In the genomic region with DNA sequence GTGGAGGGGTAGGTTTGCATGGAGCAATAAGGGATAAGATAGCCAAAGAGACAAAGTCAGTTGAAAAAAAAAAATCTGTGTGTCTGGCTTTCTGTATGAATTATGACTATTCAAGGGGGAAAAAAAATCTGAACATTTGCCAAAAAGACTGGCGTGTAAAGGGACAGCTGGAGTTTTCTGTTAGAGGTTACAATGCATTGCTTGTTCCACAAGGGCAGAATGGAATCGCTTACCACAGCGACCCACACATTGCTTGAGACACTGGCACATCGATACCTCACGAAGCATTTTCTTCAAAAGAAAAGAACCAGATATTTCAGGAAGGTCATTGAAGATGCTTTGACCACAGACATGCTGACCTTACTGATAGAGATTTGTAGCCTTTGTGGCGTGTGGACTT, we compare ENCODE assay signal across 11 cellular contexts.
DNase-seq lines count a peak whose midpoint lies in the region; ATAC-seq, FAIRE-seq and TF ChIP-seq lines count a peak whose summit lies in the region.
"Had no signal": no experiment of that assay in that cellular context is flagged by ENCODE, and none has a peak within 500 bp of the region (broad histone marks: within the 10 kb centered on the region; RNA-seq: fewer than 3 reads in every experiment).

No MANE protein-coding gene starts in this region.

- H3K4me2 ChIP-seq in hepatocyte (no peak overlapping the region), OCI-LY7 (ENCODE audit: low read length) (no peak overlapping the region)

- 85% methylated on average over 6 of the region's 6 CpGs for WGBS in hepatocyte (ENCODE audit: low lambda C conversion rate, missing lambda C conversion rate)
- WGBS in small intestine, 3 donors: 9 to 27% (median 17%) methylated on average over 6 of the region's 6 CpGs

- ATAC-seq in HG03432 (IDR thresholded peaks at IDR 0.05; ENCODE audit: unreplicated experiment): peak; percentile 51

- DNase-seq in Ammon's horn (ENCODE audit: low spot score): peak; percentile 82
- DNase-seq in adipocyte (ENCODE audit: low read depth): peak; percentile 15
- DNase-seq in hepatocyte (ENCODE audit: low spot score): peak; percentile 10
- DNase-seq in MV-4-11 (lab: John Stamatoyannopoulos, UW): no peak
- no peak for DNase-seq in OCI-LY7 (ENCODE audit: low spot score)
- DNase-seq in Kasumi-1 (lab: John Stamatoyannopoulos, UW): no peak
- DNase-seq in small intestine: no peak
- DNase-seq: stimulated activated CD4-positive, alpha-beta T cell treated with anti-CD3 and anti-CD28 coated beads, Interleukin-2, amount 100 ng/mL, for 24 hours; stimulated activated naive CD8-positive, alpha-beta T cell treated with anti-CD3 and anti-CD28 coated beads, Interleukin-15, amount 100 ng/mL, for 72 hours had no signal

- H3K27me3 ChIP-seq in adipocyte (replicated peaks; ENCODE audit: control insufficient read depth, insufficient read depth, low read length) (peaks cover 7% of the 10 kb centered on the region), hepatocyte (no peaks in the 10 kb centered on the region), small intestine (ENCODE audit: control insufficient read depth in 2 of 2, insufficient read depth in 2 of 2, low read length in 2 of 2) (no peaks in the 10 kb centered on the region)
- H3K27me3 ChIP-seq: neutrophil had no signal

- POLR2A ChIA-PET in OCI-LY7 (lab: Charles Lee): no interaction called here

- no peak overlapping the region for H3K27ac ChIP-seq in hepatocyte
- H3K27ac ChIP-seq in OCI-LY7 (ENCODE audit: low read depth, low read length, poor library complexity, severe bottlenecking): no peak overlapping the region
- H3K27ac ChIP-seq in small intestine (ENCODE audit: low read depth in 1 of 2, low read length in 1 of 2): no peak overlapping the region
- H3K27ac ChIP-seq: neutrophil had no signal

- no peaks in the 10 kb centered on the region for H4K20me1 ChIP-seq in hepatocyte (ENCODE audit: insufficient read depth, poor library complexity, severe bottlenecking)
- H4K20me1 ChIP-seq in OCI-LY7 (ENCODE audit: insufficient read depth, low read length): no peaks in the 10 kb centered on the region

- H3K4me3 ChIP-seq in adipocyte (ENCODE audit: low read length): no peak overlapping the region
- no peak overlapping the region for H3K4me3 ChIP-seq in hepatocyte
- no peak overlapping the region for H3K4me3 ChIP-seq in OCI-LY7 (ENCODE audit: low read depth, low read length, poor library complexity, severe bottlenecking)
- no peak overlapping the region for H3K4me3 ChIP-seq in small intestine (ENCODE audit: low read depth in 1 of 2, low read length in 2 of 2)

- TF ChIP-seq CTCF in hepatocyte (IDR thresholded peaks at IDR 0.05; ENCODE audit: poor library complexity): no peak
- TF ChIP-seq CTCF in OCI-LY7 (conservative IDR thresholded peaks at IDR 0.05; ENCODE audit: low read length): no peak

- H3K9ac ChIP-seq in adipocyte (ENCODE audit: low read length): no peak overlapping the region

- H2AFZ ChIP-seq in hepatocyte (no peak overlapping the region), OCI-LY7 (ENCODE audit: low read length) (no peak overlapping the region)

- H3K9me2 ChIP-seq in hepatocyte (replicated peaks; ENCODE audit: insufficient read depth): no peaks in the 10 kb centered on the region
- no peaks in the 10 kb centered on the region for H3K9me2 ChIP-seq in OCI-LY7 (ENCODE audit: insufficient read depth, low read length)

- H3K9me3 ChIP-seq in adipocyte (ENCODE audit: control insufficient read depth, low read length) (peaks cover 7% of the 10 kb centered on the region), hepatocyte (ENCODE audit: low read depth) (no peaks in the 10 kb centered on the region), OCI-LY7 (ENCODE audit: low read length) (no peaks in the 10 kb centered on the region), small intestine (ENCODE audit: control insufficient read depth, low read depth) (no peaks in the 10 kb centered on the region)
- H3K9me3 ChIP-seq: neutrophil had no signal

- no peaks in the 10 kb centered on the region for H3K79me2 ChIP-seq in hepatocyte
- no peaks in the 10 kb centered on the region; the same call in 1 of the 2 replicates for H3K79me2 ChIP-seq in OCI-LY7 (ENCODE audit: insufficient read depth, low read depth, low read length)

- H3K4me1 ChIP-seq in adipocyte (ENCODE audit: control insufficient read depth, insufficient read depth, low read length): peaks cover 10% of the 10 kb centered on the region
- no peaks in the 10 kb centered on the region for H3K4me1 ChIP-seq in hepatocyte (ENCODE audit: insufficient read depth)
- H3K4me1 ChIP-seq in OCI-LY7 (ENCODE audit: insufficient read depth, low read length, poor library complexity, severe bottlenecking): no peaks in the 10 kb centered on the region
- H3K4me1 ChIP-seq in small intestine (ENCODE audit: control insufficient read depth in 2 of 2, insufficient read depth in 1 of 2, low read depth in 1 of 2, low read length in 1 of 2): peaks cover 0 to 5% of the 10 kb centered on the region in 2 donors

- no TSS peak for BruUV-seq in OCI-LY7 (replicated peaks; lab: Mats Ljungman, UMichigan)

- H3K36me3 ChIP-seq in adipocyte (ENCODE audit: control insufficient read depth, insufficient read depth, low read length, severe bottlenecking): no peaks in the 10 kb centered on the region
- H3K36me3 ChIP-seq in hepatocyte (replicated peaks; ENCODE audit: insufficient read depth, low read depth): no peaks in the 10 kb centered on the region
- no peaks in the 10 kb centered on the region for H3K36me3 ChIP-seq in OCI-LY7 (ENCODE audit: insufficient read depth, low read length)
- no peaks in the 10 kb centered on the region for H3K36me3 ChIP-seq in small intestine (ENCODE audit: control insufficient read depth in 2 of 2, insufficient read depth in 2 of 2, low read length in 2 of 2)
- H3K36me3 ChIP-seq: neutrophil had no signal

- CTCF ChIA-PET in OCI-LY7 (lab: Charles Lee; ENCODE audit: unreplicated experiment): no interaction called here

- no peak for FAIRE-seq in small intestine (lab: Jason Lieb, UNC)

- intact Hi-C loops in OCI-LY7 (cut with micrococcal nuclease; ENCODE audit: unreplicated experiment): no loop called here

Comparison
In these comparisons a context has a peak if more than half of its experiments do, and no peak if none do; other contexts are left out.
1. DNase-seq: peak in Ammon's horn (single experiment), adipocyte (single experiment) and hepatocyte (single experiment); none in MV-4-11 (single experiment), OCI-LY7 (single experiment), Kasumi-1 (0 of 2) and small intestine (single experiment).